ENCODE assay signal across 24 cellular contexts in the genomic region with DNA sequence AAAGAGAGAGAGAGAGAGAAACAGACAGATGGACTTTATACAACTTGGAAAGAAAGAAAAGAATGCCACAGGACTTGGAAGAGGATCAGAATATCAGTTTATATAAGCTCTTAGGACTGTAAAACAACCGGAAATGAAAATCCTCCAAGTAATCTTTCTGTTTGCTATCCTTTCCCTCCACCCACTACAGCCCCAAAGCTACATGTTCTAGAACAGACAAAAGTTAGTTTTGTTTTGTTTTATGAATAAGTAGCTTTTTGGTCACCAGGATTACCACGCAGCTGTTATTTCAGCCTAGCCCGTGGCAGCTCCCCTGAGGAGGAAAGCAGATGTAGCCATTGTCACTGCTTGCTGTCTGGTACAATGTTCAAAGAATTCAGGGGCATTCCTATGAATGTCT.
DNase-seq lines count a peak whose midpoint lies in the region; ATAC-seq and TF ChIP-seq lines count a peak whose summit lies in the region.
"Had no signal": no experiment of that assay in that cellular context is flagged by ENCODE, and none has a peak within 500 bp of the region (broad histone marks: within the 10 kb centered on the region; RNA-seq: fewer than 3 reads in every experiment).

No MANE protein-coding gene starts in this region.

- intact Hi-C loops in mucosa of descending colon (cut with DNase I, micrococcal nuclease) (loop anchor here in 1 of 2 donors (10.0 kb wide), 1 partner anchor 261 kb away; no protein-coding TSS in a partner anchor), upper lobe of right lung (cut with DNase I) (loop anchor here (10.0 kb wide), 1 partner anchor 261 kb away; no protein-coding TSS in a partner anchor)

- H3K4me1 ChIP-seq in mucosa of descending colon (ENCODE audit: low read depth) = peaks cover 5% of the 10 kb centered on the region
- peaks cover 0 to 16% (median 15%) of the 10 kb centered on the region in 5 donors for H3K4me1 ChIP-seq in subcutaneous abdominal adipose tissue (ENCODE audit: control insufficient read depth in 5 of 5, insufficient read depth in 5 of 5, low read length in 5 of 5)
- H3K4me1 ChIP-seq in upper lobe of right lung = peaks cover 4% of the 10 kb centered on the region
- H3K4me1 ChIP-seq: thyroid gland had no signal

- no peaks in the 10 kb centered on the region for H3K9me3 ChIP-seq in mucosa of descending colon
- H3K9me3 ChIP-seq in subcutaneous abdominal adipose tissue (ENCODE audit: control insufficient read depth in 5 of 5, low read length in 5 of 5) = no peaks in the 10 kb centered on the region
- H3K9me3 ChIP-seq in upper lobe of right lung = no peaks in the 10 kb centered on the region
- H3K9me3 ChIP-seq: right atrium auricular region, thyroid gland had no signal

- no peak for TF ChIP-seq CTCF in mucosa of descending colon (IDR thresholded peaks at IDR 0.05)
- no peak for TF ChIP-seq CTCF in upper lobe of right lung (IDR thresholded peaks at IDR 0.05)

- ATAC-seq in mucosa of descending colon = peak; percentile 30
- no peak for ATAC-seq in GM18868 (IDR thresholded peaks at IDR 0.05; ENCODE audit: unreplicated experiment)
- no peak for ATAC-seq in upper lobe of right lung
- ATAC-seq: activated CD4-positive, CD25-positive, alpha-beta regulatory T cell treated with anti-CD3 and anti-CD28 coated beads, Interleukin-2, amount 50 U/mL, for 24 hours; CD8-positive, alpha-beta T cell; stimulated activated naive B cell treated with anti-CD40 and anti-IgM and Interleukin-4, amounts not matched to agents 10 μg/mL and 1 μg/mL and 100 μg/mL, for 72 hours had no signal

- H3K36me3 ChIP-seq in mucosa of descending colon (ENCODE audit: low read depth) (no peaks in the 10 kb centered on the region), subcutaneous abdominal adipose tissue (ENCODE audit: control insufficient read depth in 5 of 5, insufficient read depth in 5 of 5, low read length in 5 of 5) (no peaks in the 10 kb centered on the region), upper lobe of right lung (no peaks in the 10 kb centered on the region)
- H3K36me3 ChIP-seq: right atrium auricular region, thyroid gland had no signal

- peak; percentile 56 for DNase-seq in M059J (ENCODE audit: low read depth)
- peak; percentile 45 for DNase-seq in dedifferentiated amniotic fluid mesenchymal stem cell (ENCODE audit: extremely low spot score)
- DNase-seq in mucosa of descending colon = no peak
- DNase-seq in COLO829 (ENCODE audit: low spot score) = no peak
- no peak for DNase-seq in upper lobe of right lung
- DNase-seq: activated CD4-positive, alpha-beta memory T cell treated with anti-CD3 and anti-CD28 coated beads for 36 hours; CD8-positive, alpha-beta T cell; DMS153; effector CD4-positive, alpha-beta T cell; glutamatergic neuron; naive B cell; NCI-H146; NCI-H510A; PC-9; SHP77; stimulated activated CD4-positive, alpha-beta T cell treated with anti-CD3 and anti-CD28 coated beads, Interleukin-12 subunit alpha, Interleukin-12 subunit beta, amount 100 ng/mL, for 4 hours; stimulated activated CD4-positive, alpha-beta T cell treated with anti-CD3 and anti-CD28 coated beads, Interleukin-4, amount 100 ng/mL, for 24 hours; stimulated activated naive B cell treated with anti-CD40 and anti-IgM and Interleukin-4, amounts not matched to agents 10 μg/mL and 1 μg/mL and 100 μg/mL, for 72 hours; SW 1271; thyroid gland had no signal

- peak overlapping the region; percentile 38 for H3K27ac ChIP-seq in subcutaneous abdominal adipose tissue (ENCODE audit: low read depth, low read length)
- no peak overlapping the region for H3K27ac ChIP-seq in upper lobe of right lung
- H3K27ac ChIP-seq: right atrium auricular region, thyroid gland had no signal

- H3K4me3 ChIP-seq in mucosa of descending colon = no peak overlapping the region
- no peak overlapping the region for H3K4me3 ChIP-seq in subcutaneous abdominal adipose tissue (ENCODE audit: low read depth in 1 of 5, low read length in 5 of 5)
- H3K4me3 ChIP-seq in upper lobe of right lung = no peak overlapping the region
- H3K4me3 ChIP-seq: PC-9, right atrium auricular region, thyroid gland had no signal

- no peaks in the 10 kb centered on the region for H3K27me3 ChIP-seq in subcutaneous abdominal adipose tissue (ENCODE audit: control insufficient read depth in 5 of 5, insufficient read depth in 4 of 5, low read length in 5 of 5)
- H3K27me3 ChIP-seq in upper lobe of right lung = no peaks in the 10 kb centered on the region
- H3K27me3 ChIP-seq: right atrium auricular region, thyroid gland had no signal

- H3K9ac ChIP-seq in subcutaneous abdominal adipose tissue (ENCODE audit: low read length in 5 of 5) = no peak overlapping the region

Comparison
In these comparisons a context has a peak if more than half of its experiments do, and no peak if none do; other contexts are left out.
1. DNase-seq: peak in M059J (single experiment) and dedifferentiated amniotic fluid mesenchymal stem cell (single experiment); none in mucosa of descending colon (0 of 3), COLO829 (single experiment) and upper lobe of right lung (single experiment).